Comparison of ENCODE assay signal across 9 cellular contexts in genomic region chr4:147822128-147822527, GRCh38.
DNase-seq lines count a peak whose midpoint lies in the region; ATAC-seq, FAIRE-seq and TF ChIP-seq lines count a peak whose summit lies in the region.
"Had no signal": no experiment of that assay in that cellular context is flagged by ENCODE, and none has a peak within 500 bp of the region (broad histone marks: within the 10 kb centered on the region; RNA-seq: fewer than 3 reads in every experiment).

No MANE protein-coding gene starts in this region.

- peak; percentile 12 for DNase-seq in NCI-H1436 (lab: John Stamatoyannopoulos, UW)
- DNase-seq in NCI-H1436 treated with DMSO at 0.1 percent for 48 hours (lab: John Stamatoyannopoulos, UW) = no peak
- no peak for DNase-seq in GM12878 (ENCODE audit: low read depth, low spot score)
- peak; percentile 28 to 68 for DNase-seq in left colon
- DNase-seq in transverse colon = peak; percentile 58
- DNase-seq in NCI-H2196 (lab: John Stamatoyannopoulos, UW; ENCODE audit: unreplicated experiment) = no peak
- no peak for DNase-seq in retina
- no peak for DNase-seq in HTR-8/SVneo (ENCODE audit: insufficient read length, low spot score)
- DNase-seq: T1000 had no signal

- intact Hi-C loops in GM12878 (cut with micrococcal nuclease; ENCODE audit: unreplicated experiment) (no loop called here), left colon (cut with DNase I, micrococcal nuclease) (no loop called here), transverse colon (cut with DNase I; ENCODE audit: low total_unique reads) (no loop called here)

- no peak overlapping the region for H3K9ac ChIP-seq in GM12878 (ENCODE audit: control insufficient read depth, insufficient read depth, low read length)

- TF ChIP-seq CTCF in GM12878 (IDR thresholded peaks at IDR 0.05 in 2 of 3, conservative IDR thresholded peaks at IDR 0.05 in 1 of 3; ENCODE audit: control insufficient read depth in 2 of 3, extremely low read depth in 1 of 3, insufficient read depth in 1 of 3, low read depth in 3 of 3, low read length in 3 of 3) = no peak
- no peak for TF ChIP-seq CTCF in transverse colon (IDR thresholded peaks at IDR 0.05)

- H4K20me1 ChIP-seq in GM12878 (ENCODE audit: control insufficient read depth, insufficient read depth) = no peaks in the 10 kb centered on the region

- POLR2A ChIA-PET in GM12878 (lab: Charles Lee) = interaction anchor here (1.2 to 2.6 kb wide), 5 partner anchors 15 to 42 kb away, joined by 3 to 9 read pairs (median 4); no protein-coding TSS in a partner anchor

- H3K9me3 ChIP-seq in GM12878 (replicated peaks; ENCODE audit: control insufficient read depth, insufficient read depth, low read length) (no peaks in the 10 kb centered on the region), transverse colon (no peaks in the 10 kb centered on the region)

- SMC1A ChIA-PET in GM12878 (lab: Charles Lee; ENCODE audit: uncharacterized antibody, unreplicated experiment) = interaction anchor here (0.6 to 5.6 kb wide), 20 partner anchors 10 to 504 kb away, joined by 3 to 29 read pairs (median 5); no protein-coding TSS in a partner anchor

- no peak for TF ChIP-seq EP300 in GM12878 (IDR thresholded peaks at IDR 0.05; ENCODE audit: borderline replicate concordance in 1 of 2, control insufficient read depth in 1 of 2, low read depth in 2 of 2, low read length in 2 of 2)
- no peak for TF ChIP-seq EP300 in transverse colon (IDR thresholded peaks at IDR 0.05; ENCODE audit: low read depth)

- no peak overlapping the region for H2AFZ ChIP-seq in GM12878 (ENCODE audit: control insufficient read depth, low read depth, low read length)

- TF ChIP-seq POLR2A in GM12878 (IDR thresholded peaks at IDR 0.05; ENCODE audit: low read depth, low read length) (no peak), transverse colon (IDR thresholded peaks at IDR 0.05) (no peak)

- CTCF ChIA-PET in GM12878 (lab: Yijun Ruan, JAX) = interaction anchor here (1.3 to 4.3 kb wide), 7 partner anchors 10 to 49 kb away, joined by 4 to 21 read pairs (median 7); no protein-coding TSS in a partner anchor

- no peak overlapping the region for H3K4me3 ChIP-seq in GM12878
- H3K4me3 ChIP-seq in transverse colon = no peak overlapping the region

- no peak overlapping the region for H3K4me2 ChIP-seq in GM12878 (ENCODE audit: control insufficient read depth, insufficient read depth)

- FAIRE-seq in GM12878 (lab: Jason Lieb, UNC) (peak; percentile 69), HTR-8/SVneo (lab: Jason Lieb, UNC) (no peak)

- TF ChIP-seq RAD21 in GM12878 (IDR thresholded peaks at IDR 0.05; ENCODE audit: insufficient read depth, low read depth, low read length) = no peak

- in situ Hi-C loops in GM12878 (cut with MboI) (no loop called here), transverse colon (cut with MboI; ENCODE audit: low pct_ligation_motif_present in 1 of 4, low pct_unique_long_range_greater_than_20kb in 1 of 4, low sequenced_read_pairs in 3 of 4) (no loop called here)

- no TSS peak for BruUV-seq in GM12878 (replicated peaks; lab: Mats Ljungman, UMichigan)

- H3K4me1 ChIP-seq in GM12878 (ENCODE audit: control insufficient read depth, insufficient read depth, low read length) (peaks cover 9% of the 10 kb centered on the region), transverse colon (peaks cover 1 to 41% (median 19%) of the 10 kb centered on the region in 4 donors)

- ATAC-seq in GM12878 (no peak; the same call in 2 of the 3 replicates), left colon (no peak)

- H3K79me2 ChIP-seq in GM12878 (ENCODE audit: control insufficient read depth, insufficient read depth, low read length) = peaks cover 25% of the 10 kb centered on the region

- H3K27ac ChIP-seq in GM12878 (ENCODE audit: control insufficient read depth, insufficient read depth) (peak overlapping the region; percentile 27; the same call in 1 of the 2 replicates), transverse colon (peak overlapping the region; percentile 35 to 64 (median 64))

- RAD21 ChIA-PET in GM12878 (lab: Charles Lee; ENCODE audit: unreplicated experiment) = interaction anchor here (0.7 to 1.5 kb wide), 5 partner anchors 14 to 45 kb away, joined by 3 to 6 read pairs (median 3); no protein-coding TSS in a partner anchor

- H3K27me3 ChIP-seq in GM12878 (replicated peaks in 1 of 2; ENCODE audit: control insufficient read depth in 2 of 2, insufficient read depth in 2 of 2, low read length in 1 of 2) (no peaks in the 10 kb centered on the region), transverse colon (no peaks in the 10 kb centered on the region)

- peaks cover 2 to 6% of the 10 kb centered on the region in 2 experiments for H3K36me3 ChIP-seq in GM12878 (ENCODE audit: control insufficient read depth in 2 of 2, insufficient read depth in 2 of 2, low read length in 1 of 2)
- no peaks in the 10 kb centered on the region for H3K36me3 ChIP-seq in transverse colon

TF ChIP-seq in GM12878, 131 proteins besides CTCF, POLR2A, EP300 and RAD21:
- TF ChIP-seq PAX8 (IDR thresholded peaks at IDR 0.05) (no peak), SP1 (IDR thresholded peaks at IDR 0.05; ENCODE audit: low read depth, low read length) (no peak), NR2F1 (conservative IDR thresholded peaks at IDR 0.05) (no peak), ETV6 (conservative IDR thresholded peaks at IDR 0.05 in 1 of 2, IDR thresholded peaks at IDR 0.05 in 1 of 2; ENCODE audit: borderline replicate concordance in 1 of 2, low read depth in 1 of 2) (no peak), ZBED1 (IDR thresholded peaks at IDR 0.05; ENCODE audit: borderline replicate concordance) (no peak), DPF2 (IDR thresholded peaks at IDR 0.05) (no peak), EGR1 (IDR thresholded peaks at IDR 0.05; ENCODE audit: borderline replicate concordance in 1 of 2, low read depth in 2 of 2, low read length in 2 of 2) (no peak), MYC (IDR thresholded peaks at IDR 0.05; ENCODE audit: insufficient read depth, insufficient read length, insufficient replicate concordance, low read length, severe bottlenecking) (no peak), PBX3 (IDR thresholded peaks at IDR 0.05; ENCODE audit: insufficient replicate concordance, low read depth, low read length) (no peak), MEF2A (IDR thresholded peaks at IDR 0.05; ENCODE audit: insufficient read depth, low read depth, low read length) (no peak)

Comparison
In these comparisons a context has a peak if more than half of its experiments do, and no peak if none do; other contexts are left out.
1. DNase-seq: peak in NCI-H1436 (single experiment), left colon (2 of 2) and transverse colon (single experiment); none in NCI-H1436 treated with DMSO at 0.1 percent for 48 hours (single experiment), GM12878 (single experiment), NCI-H2196 (single experiment), retina (single experiment) and HTR-8/SVneo (single experiment).